10 cellular contexts compared by ENCODE assay signal in genomic region chr3:66482005-66482404, GRCh38. TPM values are rescaled to one million over a fixed set of nuclear protein-coding genes. Genes with fewer than 3 reads are reported as not detected.
A peak's percentile ranks its signal among the peaks of the same experiment; 100 is the strongest.
DNase-seq lines count a peak whose midpoint lies in the region; ATAC-seq, FAIRE-seq and TF ChIP-seq lines count a peak whose summit lies in the region.
"Had no signal": no experiment of that assay in that cellular context is flagged by ENCODE, and none has a peak within 500 bp of the region (broad histone marks: within the 10 kb centered on the region; RNA-seq: fewer than 3 reads in every experiment).

No MANE protein-coding gene starts in this region.

- H3K79me2 ChIP-seq in HepG2 (ENCODE audit: insufficient read depth, low read length), result peaks cover 87% of the 10 kb centered on the region

- no peak for TF ChIP-seq RAD21 in HepG2 (CRISPR knock-in tag; IDR thresholded peaks at IDR 0.05)

- H3K36me3 Mint-ChIP-seq in brain (peaks cover 13% of the 10 kb centered on the region), naive B cell (peaks cover 0 to 11% of the 10 kb centered on the region in 2 donors)

- CTCF ChIA-PET in HepG2 (lab: Yijun Ruan, JAX; ENCODE audit: low intra/inter-chr PET ratio, low total read pairs), result no interaction called here

- H3K9me3 Mint-ChIP-seq in brain (no peaks in the 10 kb centered on the region), naive B cell (peaks cover 0 to 13% (median 3%) of the 10 kb centered on the region in 7 donors)

- H3K27me3 Mint-ChIP-seq in brain, result no peaks in the 10 kb centered on the region
- H3K27me3 Mint-ChIP-seq in naive B cell, result peaks cover 0 to 8% (median 6%) of the 10 kb centered on the region in 3 donors

- no peaks in the 10 kb centered on the region for H3K9me3 ChIP-seq in HepG2 (ENCODE audit: low read length)
- H3K9me3 ChIP-seq in right lobe of liver, result no peaks in the 10 kb centered on the region

- in situ Hi-C loops in HepG2 (cut with HindIII; ENCODE audit: extremely low pct_ligation_motif_present, low pct_unique_long_range_greater_than_20kb), result no loop called here

- DNase-seq in HepG2 (ENCODE audit: low spot score), result no peak
- no peak for DNase-seq in right lobe of liver
- no peak for DNase-seq in naive B cell
- no peak for DNase-seq in D721Med (ENCODE audit: insufficient read length, low spot score)
- no peak for DNase-seq in erythroblast (lab: John Stamatoyannopoulos, UW)
- DNase-seq: islet precursor cell, SHP77 had no signal

- no peaks in the 10 kb centered on the region for H4K20me1 ChIP-seq in HepG2 (ENCODE audit: insufficient read depth, low read length)

- peak overlapping the region; percentile 89 for H3K4me2 ChIP-seq in HepG2 (ENCODE audit: low read depth, low read length)

- H3K4me1 ChIP-seq in HepG2 (ENCODE audit: insufficient read depth, low read length), result peaks cover 97% of the 10 kb centered on the region
- H3K4me1 ChIP-seq in right lobe of liver, result peaks cover 0 to 52% (median 19%) of the 10 kb centered on the region in 4 donors

- intact Hi-C loops in HepG2 (cut with micrococcal nuclease; ENCODE audit: unreplicated experiment) (loop anchor here (5.0 kb wide), 1 partner anchor 75 kb away; no protein-coding TSS in a partner anchor), right lobe of liver (cut with DNase I) (no loop called here)

- no peak for TF ChIP-seq CTCF in HepG2 (CRISPR knock-in tag; IDR thresholded peaks at IDR 0.05)
- TF ChIP-seq CTCF in right lobe of liver (IDR thresholded peaks at IDR 0.05), result no peak
- TF ChIP-seq CTCF in brain (conservative IDR thresholded peaks at IDR 0.05), result no peak
- TF ChIP-seq CTCF in D721Med (IDR thresholded peaks at IDR 0.05; ENCODE audit: insufficient read depth, missing control alignments), result no peak

- H3K4me3 Mint-ChIP-seq in brain (peak overlapping the region; percentile 29 to 83 (median 72)), naive B cell (peak overlapping the region in 5 of 8 donors; percentile 38 to 64 (median 48))

- TF ChIP-seq POLR2A in HepG2 (IDR thresholded peaks at IDR 0.05; ENCODE audit: insufficient read depth in 1 of 2, low read depth in 2 of 2, low read length in 2 of 2) (no peak), right lobe of liver (IDR thresholded peaks at IDR 0.05) (no peak), erythroblast (IDR thresholded peaks at IDR 0.05; ENCODE audit: low read length) (no peak)

- H3K27ac Mint-ChIP-seq in brain (peak overlapping the region; percentile 85 to 99 (median 86)), naive B cell (peak overlapping the region in 2 of 6 donors; percentile 19 to 31)

- WGBS in HepG2 (ENCODE audit: low lambda C conversion rate), result 27% methylated on average over 4 of the region's 6 CpGs
- 70% methylated on average over 5 of the region's 6 CpGs for WGBS in right lobe of liver (ENCODE audit: insufficient coverage, low coverage, low lambda C conversion rate, missing lambda C conversion rate)

- no peaks in the 10 kb centered on the region for H3K36me3 ChIP-seq in HepG2 (replicated peaks in 1 of 2; ENCODE audit: control insufficient read depth in 1 of 2, insufficient read depth in 2 of 2, low read length in 2 of 2)
- H3K36me3 ChIP-seq in right lobe of liver, result no peaks in the 10 kb centered on the region

- H2AFZ ChIP-seq in HepG2 (ENCODE audit: low read length), result no peak overlapping the region

- H3K4me3 ChIP-seq in HepG2 (replicated peaks in 1 of 3; ENCODE audit: insufficient read depth in 1 of 3, low read depth in 2 of 3, low read length in 3 of 3), result peak overlapping the region; percentile 4 to 61 (median 36); a peak in 4 of 6 replicates
- H3K4me3 ChIP-seq in right lobe of liver, result no peak overlapping the region

- no peak for TF ChIP-seq EP300 in HepG2 (IDR thresholded peaks at IDR 0.05; ENCODE audit: low read depth in 2 of 2, low read length in 2 of 2)
- TF ChIP-seq EP300 in HepG2 (CRISPR knock-in tag; IDR thresholded peaks at IDR 0.05; ENCODE audit: borderline replicate concordance), result no peak

- BruUV-seq in HepG2 (replicated peaks; lab: Mats Ljungman, UMichigan), result no TSS peak

- H3K27me3 ChIP-seq in HepG2 (ENCODE audit: control insufficient read depth in 1 of 2, insufficient read depth in 2 of 2, low read length in 2 of 2) (no peaks in the 10 kb centered on the region), right lobe of liver (no peaks in the 10 kb centered on the region)

- H3K9ac ChIP-seq in HepG2 (ENCODE audit: insufficient read depth, low read depth, low read length), result peak overlapping the region; percentile 79

- H3K4me1 Mint-ChIP-seq in brain (peaks cover 70% of the 10 kb centered on the region), naive B cell (peaks cover 36 to 62% (median 38%) of the 10 kb centered on the region in 3 donors)

- FAIRE-seq in HepG2 (lab: Jason Lieb, UNC) (peak; percentile 12), D721Med (lab: Jason Lieb, UNC) (no peak)

- peak; percentile 48 for ATAC-seq in HepG2
- ATAC-seq in right lobe of liver, result no peak
- ATAC-seq in naive B cell (ENCODE audit: low read depth in 2 of 2), result no peak
- no peak for ATAC-seq in GM19455 (IDR thresholded peaks at IDR 0.05; ENCODE audit: unreplicated experiment)
- ATAC-seq in GM21515 (IDR thresholded peaks at IDR 0.05; ENCODE audit: unreplicated experiment), result no peak

- H3K27ac ChIP-seq in HepG2 (ENCODE audit: extremely low read length, insufficient read depth, low read length) (peak overlapping the region; percentile 99), right lobe of liver (peak overlapping the region in 1 of 3 donors; percentile 35)

- POLR2A ChIA-PET in HepG2 (lab: Yijun Ruan, JAX), result interaction anchor here (0.9 to 7.6 kb wide), 8 partner anchors 9 to 72 kb away, joined by 3 to 115 read pairs (median 8); partner anchors contain the start of gene LRIG1

TF ChIP-seq in HepG2, 621 proteins besides CTCF, POLR2A, EP300 and RAD21 (continues in another document):
- no peak for TF ChIP-seq CERS6 (CRISPR knock-in tag; IDR thresholded peaks at IDR 0.05)
- no peak for TF ChIP-seq RFX3 (CRISPR knock-in tag; IDR thresholded peaks at IDR 0.05)
- TF ChIP-seq E2F1 (CRISPR knock-in tag; IDR thresholded peaks at IDR 0.05), result no peak
- no peak for TF ChIP-seq PAWR (CRISPR knock-in tag; IDR thresholded peaks at IDR 0.05; ENCODE audit: borderline replicate concordance)
- TF ChIP-seq ZNF230 (CRISPR knock-in tag; IDR thresholded peaks at IDR 0.05), result no peak
- TF ChIP-seq KMT2B (CRISPR knock-in tag; IDR thresholded peaks at IDR 0.05), result 0 out of 2 replicates have a peak, but pooled peaks have one; percentile 24
- TF ChIP-seq AGO2 (optimal IDR thresholded peaks at IDR 0.05; ENCODE audit: low read depth, low read length), result no peak

RNA-seq across cellular contexts. Expression of gene LRIG1, which starts 18.8 kb away (rescaled TPM):
- 16.3 and 24.8 TPM in 2 replicates for total RNA-seq in HepG2 (2016; rRNA removed; fragmentation: Illumina TruSeq; extraction: Trizol)
- 24.3 and 29.3 TPM in 2 replicates for total RNA-seq in HepG2 (2016; cell fraction: cytosol; rRNA removed; fragmentation: Illumina TruSeq; extraction: Trizol; ENCODE audit: low read depth)
- total RNA-seq in HepG2 (2016; cell fraction: insoluble cytoplasmic fraction; rRNA removed; fragmentation: Illumina TruSeq; extraction: Trizol), result 14.1 and 27.5 TPM in 2 replicates
- 13.9 and 14.8 TPM in 2 replicates for total RNA-seq in HepG2 (2016; cell fraction: membrane; rRNA removed; fragmentation: Illumina TruSeq; extraction: Trizol)
- total RNA-seq in HepG2 (2016; cell fraction: nucleus; rRNA removed; fragmentation: Illumina TruSeq; extraction: Trizol), result 30.1 and 36.3 TPM in 2 replicates
- 17.8 and 23.5 TPM in 2 replicates for polyA plus RNA-seq in HepG2 (2011; rRNA removed)
- 15.1 TPM in 2 replicates for polyA plus RNA-seq in HepG2 (2011; cell fraction: cytosol; rRNA removed)
- polyA plus RNA-seq in HepG2 (2011; cell fraction: nucleus; rRNA removed), result 38.4 and 48.0 TPM in 2 replicates
- polyA plus RNA-seq in HepG2 (2012), result 18.0 and 20.2 TPM in 2 replicates
- polyA plus RNA-seq in HepG2 (2016; cell fraction: cytosol; fragmentation: Illumina TruSeq; extraction: Trizol; ENCODE audit: low read depth), result 0.89 and 1.1 TPM in 2 replicates
- polyA plus RNA-seq in HepG2 (2016; cell fraction: insoluble cytoplasmic fraction; fragmentation: Illumina TruSeq; extraction: Trizol; ENCODE audit: low read depth), result 10.0 and 13.0 TPM in 2 replicates
- polyA plus RNA-seq in HepG2 (2016; cell fraction: membrane; fragmentation: Illumina TruSeq; extraction: Trizol; ENCODE audit: low read depth), result 3.6 and 4.4 TPM in 2 replicates
- 39.1 and 41.4 TPM in 2 replicates for polyA plus RNA-seq in HepG2 (2016; cell fraction: nucleus; fragmentation: Illumina TruSeq; extraction: Trizol; ENCODE audit: insufficient read depth, low read depth)
- 0.94 and 60.0 TPM in 2 replicates for polyA minus RNA-seq in HepG2 (2011; rRNA and poly(A)+ RNA removed; ENCODE audit: low replicate concordance)
- 12.2 and 17.4 TPM in 2 replicates for polyA minus RNA-seq in HepG2 (2011; cell fraction: cytosol; rRNA and poly(A)+ RNA removed)
- 26.6 and 27.2 TPM in 2 replicates for polyA minus RNA-seq in HepG2 (2011; cell fraction: nucleus; rRNA and poly(A)+ RNA removed)
- 10 to 100 TPM; 15.8 to 23.2 (median 17.8) TPM for total RNA-seq in right lobe of liver
- polyA plus RNA-seq in brain (ENCODE audit: insufficient read depth, low read depth, low replicate concordance), result 53.8 TPM
- 10 to 100 TPM in 5 of 6 donors, 1 to 10 TPM in 1; 9.8 to 20.7 (median 12.5) TPM for polyA plus RNA-seq in naive B cell (ENCODE audit: low read depth in 6 of 6)

Comparison
In these comparisons a context has a peak if more than half of its experiments do, and no peak if none do; other contexts are left out.
1. H3K4me3 ChIP-seq: peak in HepG2 (3 of 3); none in right lobe of liver (0 of 3).